ENCODE assay signal across 1 cellular context in genomic region chr6:85035769-85036168, GRCh38.
TF ChIP-seq lines count a peak whose summit lies in the region.

No MANE protein-coding gene starts in this region.

TF ChIP-seq in K562, 482 proteins besides CTCF, POLR2A, EP300 and RAD21 (continued from another document):
- TF ChIP-seq ID3 (CRISPR knock-in tag; IDR thresholded peaks at IDR 0.05) (no peak), ID3 (tag; IDR thresholded peaks at IDR 0.05) (no peak), ZNF318 (IDR thresholded peaks at IDR 0.05; ENCODE audit: borderline replicate concordance in 1 of 2, low read depth in 1 of 2) (no peak), ZNF316 (IDR thresholded peaks at IDR 0.05) (peak; percentile 60; the same call in 1 of the 2 replicates), MAFF (IDR thresholded peaks at IDR 0.05; ENCODE audit: low read length) (peak; percentile 57), C11orf30 (IDR thresholded peaks at IDR 0.05; ENCODE audit: low read depth) (peak; percentile 60; the same call in 1 of the 2 replicates), SMAD1 (IDR thresholded peaks at IDR 0.05; ENCODE audit: low read depth, low read length, partially characterized antibody) (no peak), MTA2 (IDR thresholded peaks at IDR 0.05; ENCODE audit: low read depth) (no peak), ZNF280A (IDR thresholded peaks at IDR 0.05; ENCODE audit: low read depth, partially characterized antibody) (no peak), NR4A1 (CRISPR knock-in tag; IDR thresholded peaks at IDR 0.05) (no peak), NR4A1 (tag; IDR thresholded peaks at IDR 0.05) (no peak), HDGF (IDR thresholded peaks at IDR 0.05) (no peak)
TF ChIP-seq in K562: peak in this region for 5.
